Comparison of ENCODE assay signal across 22 cellular contexts in the genomic region with DNA sequence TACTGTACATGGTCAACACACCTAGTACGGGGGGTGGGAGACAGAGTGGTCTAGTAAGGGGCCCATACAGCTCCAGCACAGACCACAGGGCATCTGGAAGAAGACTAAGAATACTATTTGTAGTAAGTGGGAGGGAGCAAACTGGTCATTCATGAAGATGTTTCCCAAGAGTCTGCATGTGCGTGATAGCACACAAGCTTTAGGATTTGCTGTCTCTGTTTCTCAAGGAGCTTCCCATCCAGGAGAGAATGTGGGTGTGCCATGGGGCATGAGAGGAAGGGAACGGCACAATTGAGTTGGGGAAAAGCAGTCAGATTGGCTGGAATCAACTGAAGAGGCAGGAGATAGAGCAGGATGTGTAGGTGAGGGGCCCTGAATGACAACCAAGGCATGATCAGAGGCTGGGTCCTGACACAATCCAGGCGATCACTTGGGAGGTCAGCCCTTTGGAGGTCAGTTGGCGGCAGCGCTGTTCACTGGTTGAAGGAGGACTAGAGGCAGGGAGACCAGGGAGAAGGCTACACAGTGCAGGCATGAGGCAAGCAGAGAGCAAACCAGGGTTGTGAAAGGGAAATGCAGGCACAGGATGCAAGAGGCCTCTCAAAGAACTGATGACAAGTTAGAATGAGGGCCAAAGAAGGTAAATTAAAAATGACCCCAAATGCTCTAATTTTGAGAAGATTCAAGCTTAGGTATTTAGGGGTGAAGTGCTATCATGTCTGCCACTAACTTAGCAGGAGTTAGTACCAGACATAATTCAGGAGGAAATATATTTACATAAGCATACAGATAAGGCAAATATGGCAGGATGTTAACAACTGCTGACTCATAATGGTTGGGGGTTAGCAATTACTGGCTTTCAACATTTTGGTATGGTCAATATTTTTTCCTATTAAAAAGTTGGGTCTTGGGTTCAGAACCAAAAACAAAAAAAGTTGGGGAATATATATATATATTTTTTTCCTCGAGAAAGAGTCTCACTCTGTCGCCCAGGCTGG. TPM values are rescaled to one million over a fixed set of nuclear protein-coding genes. Genes with fewer than 3 reads are reported as not detected.
A peak's percentile ranks its signal among the peaks of the same experiment; 100 is the strongest.
DNase-seq lines count a peak whose midpoint lies in the region; ATAC-seq, FAIRE-seq and TF ChIP-seq lines count a peak whose summit lies in the region.
"Had no signal": no experiment of that assay in that cellular context is flagged by ENCODE, and none has a peak within 500 bp of the region (broad histone marks: within the 10 kb centered on the region; RNA-seq: fewer than 3 reads in every experiment).

No MANE protein-coding gene starts in this region.

- no peaks in the 10 kb centered on the region for H3K9me3 Mint-ChIP-seq in endodermal cell
- H3K9me3 Mint-ChIP-seq in stimulated activated effector memory CD8-positive, alpha-beta T cell treated with anti-CD3 and anti-CD28 coated beads, Interleukin-12 subunit alpha, Interleukin-12 subunit beta, amount 100 ng/mL, for 72 hours: no peaks in the 10 kb centered on the region
- H3K9me3 Mint-ChIP-seq: dendritic cell treated with granulocyte-macrophage colony-stimulating factor and Interleukin-4, amounts not matched to agents 40 ng/mL and 50 ng/mL, for 4 days; naive thymus-derived CD8-positive, alpha-beta T cell had no signal

- H3K4me1 ChIP-seq in HepG2 (ENCODE audit: insufficient read depth, low read length): peaks cover 82% of the 10 kb centered on the region
- peaks cover 0 to 12% (median 0%) of the 10 kb centered on the region in 4 donors for H3K4me1 ChIP-seq in right lobe of liver
- H3K4me1 ChIP-seq in OCI-LY1 (ENCODE audit: insufficient read depth, low read length, severe bottlenecking): peaks cover 64% of the 10 kb centered on the region
- H3K4me1 ChIP-seq in endodermal cell (ENCODE audit: control insufficient read depth, insufficient read depth, low read length): peaks cover 20% of the 10 kb centered on the region

- POLR2A ChIA-PET in HepG2 (lab: Yijun Ruan, JAX): interaction anchor here (1.0 kb wide), 1 partner anchor 57 kb away, joined by 3 read pairs; no protein-coding TSS in a partner anchor

- TF ChIP-seq RAD21 in HepG2 (CRISPR knock-in tag; IDR thresholded peaks at IDR 0.05): no peak

- H3K4me3 ChIP-seq in HepG2 (replicated peaks in 1 of 3; ENCODE audit: insufficient read depth in 1 of 3, low read depth in 2 of 3, low read length in 3 of 3): no peak overlapping the region
- H3K4me3 ChIP-seq in right lobe of liver: no peak overlapping the region
- no peak overlapping the region for H3K4me3 ChIP-seq in OCI-LY1 (ENCODE audit: low read depth, low read length, poor library complexity, severe bottlenecking)
- no peak overlapping the region for H3K4me3 ChIP-seq in endodermal cell (ENCODE audit: low read length)
- H3K4me3 ChIP-seq: stomach had no signal

- in situ Hi-C loops in HepG2 (cut with HindIII; ENCODE audit: extremely low pct_ligation_motif_present, low pct_unique_long_range_greater_than_20kb): no loop called here

- no TSS peak for BruUV-seq in HepG2 (replicated peaks; lab: Mats Ljungman, UMichigan)

- H3K79me2 ChIP-seq in HepG2 (ENCODE audit: insufficient read depth, low read length) (peaks cover 97% of the 10 kb centered on the region), OCI-LY1 (ENCODE audit: insufficient read depth, low read length) (no peaks in the 10 kb centered on the region)

- H3K27ac ChIP-seq in HepG2 (ENCODE audit: extremely low read length, insufficient read depth, low read length): no peak overlapping the region
- H3K27ac ChIP-seq in right lobe of liver: no peak overlapping the region
- H3K27ac ChIP-seq in OCI-LY1 (ENCODE audit: low read depth, low read length, poor library complexity, severe bottlenecking): peak overlapping the region; percentile 18
- H3K27ac ChIP-seq in endodermal cell (ENCODE audit: low read depth, low read length): no peak overlapping the region
- H3K27ac ChIP-seq: RWPE1, stomach had no signal

- peaks cover 2 to 11% of the 10 kb centered on the region in 2 experiments; a peak in 4 of 5 replicates for H3K36me3 ChIP-seq in HepG2 (replicated peaks in 1 of 2; ENCODE audit: control insufficient read depth in 1 of 2, insufficient read depth in 2 of 2, low read length in 2 of 2)
- no peaks in the 10 kb centered on the region for H3K36me3 ChIP-seq in right lobe of liver
- H3K36me3 ChIP-seq in OCI-LY1 (ENCODE audit: insufficient read depth, low read length): no peaks in the 10 kb centered on the region; the same call in 1 of the 2 replicates
- H3K36me3 ChIP-seq in endodermal cell (ENCODE audit: control insufficient read depth, insufficient read depth, low read length): no peaks in the 10 kb centered on the region
- H3K36me3 ChIP-seq: stomach had no signal

- H4K20me1 ChIP-seq in HepG2 (ENCODE audit: insufficient read depth, low read length) (peaks cover 81% of the 10 kb centered on the region), OCI-LY1 (ENCODE audit: insufficient read depth, low read length) (no peaks in the 10 kb centered on the region; the same call in 1 of the 2 replicates)

- H2AFZ ChIP-seq in HepG2 (ENCODE audit: low read length) (no peak overlapping the region), OCI-LY1 (ENCODE audit: low read length) (no peak overlapping the region)

- intact Hi-C loops in HepG2 (cut with micrococcal nuclease; ENCODE audit: unreplicated experiment) (no loop called here), right lobe of liver (cut with DNase I) (no loop called here)

- DNase-seq in HepG2 (ENCODE audit: low spot score) (no peak), right lobe of liver (no peak), endodermal cell (peak; percentile 62), DMS153 treated with DMSO at 0.1 percent for 48 hours (lab: John Stamatoyannopoulos, UW; ENCODE audit: unreplicated experiment) (no peak), NCI-H1694 treated with DMSO at 0.1 percent for 48 hours (lab: John Stamatoyannopoulos, UW) (no peak)
- no peak for DNase-seq in stimulated activated effector memory CD8-positive, alpha-beta T cell treated with anti-CD3 and anti-CD28 coated beads, Interleukin-12 subunit alpha, Interleukin-12 subunit beta, amount 100 ng/mL, for 72 hours (ENCODE audit: low spot score in 2 of 2)
- DNase-seq: amygdala; HCEC 1CT; naive thymus-derived CD8-positive, alpha-beta T cell; NCI-H146; NCI-H524; right cardiac atrium; stomach; T1000 had no signal

- H3K4me1 Mint-ChIP-seq in endodermal cell: peaks cover 72% of the 10 kb centered on the region
- peaks cover 86% of the 10 kb centered on the region for H3K4me1 Mint-ChIP-seq in stimulated activated effector memory CD8-positive, alpha-beta T cell treated with anti-CD3 and anti-CD28 coated beads, Interleukin-12 subunit alpha, Interleukin-12 subunit beta, amount 100 ng/mL, for 72 hours

- TF ChIP-seq CTCF in HepG2 (CRISPR knock-in tag; IDR thresholded peaks at IDR 0.05): no peak
- TF ChIP-seq CTCF in right lobe of liver (IDR thresholded peaks at IDR 0.05): no peak
- TF ChIP-seq CTCF in OCI-LY1 (IDR thresholded peaks at IDR 0.05; ENCODE audit: low read length): no peak
- TF ChIP-seq CTCF in endodermal cell (conservative IDR thresholded peaks at IDR 0.05): no peak

- H3K36me3 Mint-ChIP-seq in endodermal cell (ENCODE audit: low read depth): peaks cover 2% of the 10 kb centered on the region
- no peaks in the 10 kb centered on the region for H3K36me3 Mint-ChIP-seq in stimulated activated effector memory CD8-positive, alpha-beta T cell treated with anti-CD3 and anti-CD28 coated beads, Interleukin-12 subunit alpha, Interleukin-12 subunit beta, amount 100 ng/mL, for 72 hours

- 97% methylated on average over 8 of the region's 8 CpGs for WGBS in HepG2 (ENCODE audit: low lambda C conversion rate)
- 92% methylated on average over 8 of the region's 8 CpGs for WGBS in right lobe of liver (ENCODE audit: insufficient coverage, low coverage, low lambda C conversion rate, missing lambda C conversion rate)
- WGBS in endodermal cell (ENCODE audit: insufficient coverage in 1 of 2, insufficient read length in 1 of 2), 2 experiments: 93 to 94% methylated on average over 6 to 8 of the region's 8 CpGs

- peak overlapping the region; percentile 45 for H3K27ac Mint-ChIP-seq in endodermal cell
- peak overlapping the region; percentile 80 for H3K27ac Mint-ChIP-seq in stimulated activated effector memory CD8-positive, alpha-beta T cell treated with anti-CD3 and anti-CD28 coated beads, Interleukin-12 subunit alpha, Interleukin-12 subunit beta, amount 100 ng/mL, for 72 hours
- H3K27ac Mint-ChIP-seq: dendritic cell treated with granulocyte-macrophage colony-stimulating factor and Interleukin-4, amounts not matched to agents 40 ng/mL and 50 ng/mL, for 4 days had no signal

- ATAC-seq in HepG2 (no peak), right lobe of liver (no peak), HG03432 (IDR thresholded peaks at IDR 0.05; ENCODE audit: unreplicated experiment) (no peak)
- ATAC-seq in stimulated activated effector memory CD8-positive, alpha-beta T cell treated with anti-CD3 and anti-CD28 coated beads, Interleukin-12 subunit alpha, Interleukin-12 subunit beta, amount 100 ng/mL, for 72 hours: no peak
- ATAC-seq: naive thymus-derived CD8-positive, alpha-beta T cell; right cardiac atrium had no signal

- no peaks in the 10 kb centered on the region for H3K27me3 ChIP-seq in HepG2 (ENCODE audit: control insufficient read depth in 1 of 2, insufficient read depth in 2 of 2, low read length in 2 of 2)
- H3K27me3 ChIP-seq in right lobe of liver: no peaks in the 10 kb centered on the region
- H3K27me3 ChIP-seq in OCI-LY1 (ENCODE audit: insufficient read depth, low read length): peaks cover 11% of the 10 kb centered on the region
- H3K27me3 ChIP-seq in endodermal cell (ENCODE audit: control insufficient read depth, insufficient read depth, low read length, poor library complexity, severe bottlenecking): no peaks in the 10 kb centered on the region
- H3K27me3 ChIP-seq: stomach had no signal

- no peaks in the 10 kb centered on the region for H3K9me2 ChIP-seq in OCI-LY1 (ENCODE audit: low read depth, low read length)

- FAIRE-seq in HepG2 (lab: Jason Lieb, UNC): no peak
- FAIRE-seq: frontal cortex had no signal

- H3K4me3 Mint-ChIP-seq in endodermal cell: no peak overlapping the region
- H3K4me3 Mint-ChIP-seq in stimulated activated effector memory CD8-positive, alpha-beta T cell treated with anti-CD3 and anti-CD28 coated beads, Interleukin-12 subunit alpha, Interleukin-12 subunit beta, amount 100 ng/mL, for 72 hours: no peak overlapping the region
- H3K4me3 Mint-ChIP-seq: dendritic cell treated with granulocyte-macrophage colony-stimulating factor and Interleukin-4, amounts not matched to agents 40 ng/mL and 50 ng/mL, for 4 days had no signal

- no peak overlapping the region for H3K9ac ChIP-seq in HepG2 (ENCODE audit: insufficient read depth, low read depth, low read length)
- no peak overlapping the region for H3K9ac ChIP-seq in OCI-LY1 (ENCODE audit: low read length)
- H3K9ac ChIP-seq in endodermal cell (ENCODE audit: extremely low read depth, low read length, poor library complexity, severe bottlenecking): no peak overlapping the region

- no peaks in the 10 kb centered on the region for H3F3A ChIP-seq in OCI-LY1 (ENCODE audit: insufficient read depth, low read length)

- no peak for TF ChIP-seq POLR2A in HepG2 (IDR thresholded peaks at IDR 0.05; ENCODE audit: insufficient read depth in 1 of 2, low read depth in 2 of 2, low read length in 2 of 2)
- no peak for TF ChIP-seq POLR2A in right lobe of liver (IDR thresholded peaks at IDR 0.05)

- H3K27me3 Mint-ChIP-seq in endodermal cell (ENCODE audit: insufficient read depth): no peaks in the 10 kb centered on the region
- H3K27me3 Mint-ChIP-seq: dendritic cell treated with granulocyte-macrophage colony-stimulating factor and Interleukin-4, amounts not matched to agents 40 ng/mL and 50 ng/mL, for 4 days; naive thymus-derived CD8-positive, alpha-beta T cell had no signal

- no peak overlapping the region for H3K4me2 ChIP-seq in HepG2 (ENCODE audit: low read depth, low read length)
- H3K4me2 ChIP-seq in OCI-LY1 (ENCODE audit: low read length): peak overlapping the region; percentile 7; the same call in 1 of the 2 replicates

- no peaks in the 10 kb centered on the region for H3K9me3 ChIP-seq in HepG2 (ENCODE audit: low read length)
- no peaks in the 10 kb centered on the region for H3K9me3 ChIP-seq in right lobe of liver
- H3K9me3 ChIP-seq in OCI-LY1 (ENCODE audit: low read length): no peaks in the 10 kb centered on the region
- H3K9me3 ChIP-seq in endodermal cell (ENCODE audit: control insufficient read depth, low read length): no peaks in the 10 kb centered on the region
- H3K9me3 ChIP-seq: stomach had no signal

- TF ChIP-seq EP300 in HepG2 (IDR thresholded peaks at IDR 0.05; ENCODE audit: low read depth in 2 of 2, low read length in 2 of 2): no peak
- no peak for TF ChIP-seq EP300 in HepG2 (CRISPR knock-in tag; IDR thresholded peaks at IDR 0.05; ENCODE audit: borderline replicate concordance)

- CTCF ChIA-PET in HepG2 (lab: Yijun Ruan, JAX; ENCODE audit: low intra/inter-chr PET ratio, low total read pairs): no interaction called here

RNA-seq across cellular contexts. Expression of a gene that starts 10.3 kb away (rescaled TPM):
- 21.5 and 22.3 TPM in 2 replicates for total RNA-seq in HepG2 (2016; rRNA removed; fragmentation: Illumina TruSeq; extraction: Trizol)
- total RNA-seq in HepG2 (2016; cell fraction: cytosol; rRNA removed; fragmentation: Illumina TruSeq; extraction: Trizol; ENCODE audit: low read depth): 2.7 and 3.0 TPM in 2 replicates
- total RNA-seq in HepG2 (2016; cell fraction: insoluble cytoplasmic fraction; rRNA removed; fragmentation: Illumina TruSeq; extraction: Trizol): 22.1 and 22.5 TPM in 2 replicates
- total RNA-seq in HepG2 (2016; cell fraction: membrane; rRNA removed; fragmentation: Illumina TruSeq; extraction: Trizol): 7.2 and 8.1 TPM in 2 replicates
- 23.0 and 27.1 TPM in 2 replicates for total RNA-seq in HepG2 (2016; cell fraction: nucleus; rRNA removed; fragmentation: Illumina TruSeq; extraction: Trizol)
- 23.5 and 30.4 TPM in 2 replicates for polyA plus RNA-seq in HepG2 (2011; rRNA removed)
- 11.6 and 11.8 TPM in 2 replicates for polyA plus RNA-seq in HepG2 (2011; cell fraction: cytosol; rRNA removed)
- 87.2 and 93.5 TPM in 2 replicates for polyA plus RNA-seq in HepG2 (2011; cell fraction: nucleus; rRNA removed)
- 28.0 and 29.8 TPM in 2 replicates for polyA plus RNA-seq in HepG2 (2012)
- 0.86 and 0.95 TPM in 2 replicates for polyA plus RNA-seq in HepG2 (2016; cell fraction: cytosol; fragmentation: Illumina TruSeq; extraction: Trizol; ENCODE audit: low read depth)
- polyA plus RNA-seq in HepG2 (2016; cell fraction: insoluble cytoplasmic fraction; fragmentation: Illumina TruSeq; extraction: Trizol; ENCODE audit: low read depth): 15.3 and 21.2 TPM in 2 replicates
- polyA plus RNA-seq in HepG2 (2016; cell fraction: membrane; fragmentation: Illumina TruSeq; extraction: Trizol; ENCODE audit: low read depth): 2.1 and 3.0 TPM in 2 replicates
- 66.1 and 73.3 TPM in 2 replicates for polyA plus RNA-seq in HepG2 (2016; cell fraction: nucleus; fragmentation: Illumina TruSeq; extraction: Trizol; ENCODE audit: insufficient read depth, low read depth)
- 39.5 and 89.3 TPM in 2 replicates for polyA minus RNA-seq in HepG2 (2011; rRNA and poly(A)+ RNA removed; ENCODE audit: low replicate concordance)
- polyA minus RNA-seq in HepG2 (2011; cell fraction: cytosol; rRNA and poly(A)+ RNA removed): 31.1 and 31.4 TPM in 2 replicates
- 27.4 and 30.3 TPM in 2 replicates for polyA minus RNA-seq in HepG2 (2011; cell fraction: nucleus; rRNA and poly(A)+ RNA removed)
- 10 to 100 TPM in 5 of 6 experiments, 1 to 10 TPM in 1; 10.0 to 12.9 (median 12.0) TPM for total RNA-seq in right lobe of liver
- total RNA-seq in endodermal cell: 10 to 100 TPM; 45.4 to 46.5 TPM
- 41.5 TPM for polyA plus RNA-seq in endodermal cell (2013, experiment 1 of 2)
- polyA plus RNA-seq in endodermal cell (2013, experiment 2 of 2): 38.4 TPM

RNA-seq across cellular contexts. Expression of a gene that starts 24.8 kb away (rescaled TPM):
- total RNA-seq in HepG2 (2016; rRNA removed; fragmentation: Illumina TruSeq; extraction: Trizol) (not detected in 2 replicates), right lobe of liver (not detected), endodermal cell (not detected)
- total RNA-seq in HepG2 (2016; cell fraction: cytosol; rRNA removed; fragmentation: Illumina TruSeq; extraction: Trizol; ENCODE audit: low read depth): not detected in 2 replicates
- not detected in 2 replicates for total RNA-seq in HepG2 (2016; cell fraction: insoluble cytoplasmic fraction; rRNA removed; fragmentation: Illumina TruSeq; extraction: Trizol)
- total RNA-seq in HepG2 (2016; cell fraction: membrane; rRNA removed; fragmentation: Illumina TruSeq; extraction: Trizol): not detected in 2 replicates
- total RNA-seq in HepG2 (2016; cell fraction: nucleus; rRNA removed; fragmentation: Illumina TruSeq; extraction: Trizol): not detected in 2 replicates
- 0.03 and 0.07 TPM in 2 replicates for polyA plus RNA-seq in HepG2 (2011; rRNA removed)
- polyA plus RNA-seq in HepG2 (2011; cell fraction: cytosol; rRNA removed): not detected in 2 replicates
- 0.23 and 0.42 TPM in 2 replicates for polyA plus RNA-seq in HepG2 (2011; cell fraction: nucleus; rRNA removed)
- 0.31 TPM in 1 of 2 replicates, not detected in the other for polyA plus RNA-seq in HepG2 (2012)
- not detected in 2 replicates for polyA plus RNA-seq in HepG2 (2016; cell fraction: cytosol; fragmentation: Illumina TruSeq; extraction: Trizol; ENCODE audit: low read depth)
- not detected in 2 replicates for polyA plus RNA-seq in HepG2 (2016; cell fraction: insoluble cytoplasmic fraction; fragmentation: Illumina TruSeq; extraction: Trizol; ENCODE audit: low read depth)
- polyA plus RNA-seq in HepG2 (2016; cell fraction: membrane; fragmentation: Illumina TruSeq; extraction: Trizol; ENCODE audit: low read depth): not detected in 2 replicates
- polyA plus RNA-seq in HepG2 (2016; cell fraction: nucleus; fragmentation: Illumina TruSeq; extraction: Trizol; ENCODE audit: insufficient read depth, low read depth): not detected in 2 replicates
- not detected in 2 replicates for polyA minus RNA-seq in HepG2 (2011; rRNA and poly(A)+ RNA removed; ENCODE audit: low replicate concordance)
- not detected in 2 replicates for polyA minus RNA-seq in HepG2 (2011; cell fraction: cytosol; rRNA and poly(A)+ RNA removed)
- polyA minus RNA-seq in HepG2 (2011; cell fraction: nucleus; rRNA and poly(A)+ RNA removed): not detected in 2 replicates
- polyA plus RNA-seq in endodermal cell (2013, experiment 1 of 2): not detected
- 0.29 TPM for polyA plus RNA-seq in endodermal cell (2013, experiment 2 of 2)
- total RNA-seq: frontal cortex; G401; kidney epithelial cell; naive thymus-derived CD8-positive, alpha-beta T cell; right cardiac atrium; stomach had no signal
- polyA plus RNA-seq: BJ; naive thymus-derived CD8-positive, alpha-beta T cell; right cardiac atrium had no signal

RNA-seq across cellular contexts. Expression of a gene that starts 58.2 kb away (rescaled TPM):
- total RNA-seq in HepG2 (2016; rRNA removed; fragmentation: Illumina TruSeq; extraction: Trizol) (111 and 160 TPM in 2 replicates), right lobe of liver (1 to 10 TPM in 4 of 6 experiments, under 1 TPM in 2; 0.35 to 2.6 (median 1.5) TPM), endodermal cell (1 to 10 TPM; 1.5 to 1.8 TPM)
- 48.7 and 63.1 TPM in 2 replicates for total RNA-seq in HepG2 (2016; cell fraction: cytosol; rRNA removed; fragmentation: Illumina TruSeq; extraction: Trizol; ENCODE audit: low read depth)
- 101 and 161 TPM in 2 replicates for total RNA-seq in HepG2 (2016; cell fraction: insoluble cytoplasmic fraction; rRNA removed; fragmentation: Illumina TruSeq; extraction: Trizol)
- total RNA-seq in HepG2 (2016; cell fraction: membrane; rRNA removed; fragmentation: Illumina TruSeq; extraction: Trizol): 105 and 128 TPM in 2 replicates
- 124 and 150 TPM in 2 replicates for total RNA-seq in HepG2 (2016; cell fraction: nucleus; rRNA removed; fragmentation: Illumina TruSeq; extraction: Trizol)
- polyA plus RNA-seq in HepG2 (2011; rRNA removed): 129 and 137 TPM in 2 replicates
- 113 and 185 TPM in 2 replicates for polyA plus RNA-seq in HepG2 (2011; cell fraction: cytosol; rRNA removed)
- polyA plus RNA-seq in HepG2 (2011; cell fraction: nucleus; rRNA removed): 814 and 941 TPM in 2 replicates
- 59.0 and 123 TPM in 2 replicates for polyA plus RNA-seq in HepG2 (2012)
- polyA plus RNA-seq in HepG2 (2016; cell fraction: cytosol; fragmentation: Illumina TruSeq; extraction: Trizol; ENCODE audit: low read depth): 41.1 and 53.2 TPM in 2 replicates
- polyA plus RNA-seq in HepG2 (2016; cell fraction: insoluble cytoplasmic fraction; fragmentation: Illumina TruSeq; extraction: Trizol; ENCODE audit: low read depth): 89.1 and 103 TPM in 2 replicates
- polyA plus RNA-seq in HepG2 (2016; cell fraction: membrane; fragmentation: Illumina TruSeq; extraction: Trizol; ENCODE audit: low read depth): 74.4 and 85.2 TPM in 2 replicates
- 289 and 305 TPM in 2 replicates for polyA plus RNA-seq in HepG2 (2016; cell fraction: nucleus; fragmentation: Illumina TruSeq; extraction: Trizol; ENCODE audit: insufficient read depth, low read depth)
- 11.2 and 115 TPM in 2 replicates for polyA minus RNA-seq in HepG2 (2011; rRNA and poly(A)+ RNA removed; ENCODE audit: low replicate concordance)
- 29.9 and 32.1 TPM in 2 replicates for polyA minus RNA-seq in HepG2 (2011; cell fraction: cytosol; rRNA and poly(A)+ RNA removed)
- polyA minus RNA-seq in HepG2 (2011; cell fraction: nucleus; rRNA and poly(A)+ RNA removed): 63.9 and 90.6 TPM in 2 replicates
- 8.0 TPM for polyA plus RNA-seq in endodermal cell (2013, experiment 1 of 2)
- 6.2 TPM for polyA plus RNA-seq in endodermal cell (2013, experiment 2 of 2)

RNA-seq across cellular contexts. Expression of a gene that starts 58.6 kb away (rescaled TPM):
- total RNA-seq in HepG2 (2016; rRNA removed; fragmentation: Illumina TruSeq; extraction: Trizol) (4.2 and 7.8 TPM in 2 replicates), right lobe of liver (10 to 100 TPM in 3 of 6 experiments, 1 to 10 TPM in 3; 7.1 to 18.6 (median 11.0) TPM), endodermal cell (10 to 100 TPM; 28.5 to 31.1 TPM)
- 3.3 and 3.4 TPM in 2 replicates for total RNA-seq in HepG2 (2016; cell fraction: cytosol; rRNA removed; fragmentation: Illumina TruSeq; extraction: Trizol; ENCODE audit: low read depth)
- 2.8 and 8.6 TPM in 2 replicates for total RNA-seq in HepG2 (2016; cell fraction: insoluble cytoplasmic fraction; rRNA removed; fragmentation: Illumina TruSeq; extraction: Trizol)
- 3.2 and 3.5 TPM in 2 replicates for total RNA-seq in HepG2 (2016; cell fraction: membrane; rRNA removed; fragmentation: Illumina TruSeq; extraction: Trizol)
- 10.0 and 14.7 TPM in 2 replicates for total RNA-seq in HepG2 (2016; cell fraction: nucleus; rRNA removed; fragmentation: Illumina TruSeq; extraction: Trizol)
- polyA plus RNA-seq in HepG2 (2011; rRNA removed): 24.2 and 27.6 TPM in 2 replicates
- polyA plus RNA-seq in HepG2 (2011; cell fraction: cytosol; rRNA removed): 9.7 and 15.2 TPM in 2 replicates
- 96.1 and 124 TPM in 2 replicates for polyA plus RNA-seq in HepG2 (2011; cell fraction: nucleus; rRNA removed)
- polyA plus RNA-seq in HepG2 (2012): 17.9 and 27.7 TPM in 2 replicates
- polyA plus RNA-seq in HepG2 (2016; cell fraction: cytosol; fragmentation: Illumina TruSeq; extraction: Trizol; ENCODE audit: low read depth): 1.2 and 1.5 TPM in 2 replicates
- polyA plus RNA-seq in HepG2 (2016; cell fraction: insoluble cytoplasmic fraction; fragmentation: Illumina TruSeq; extraction: Trizol; ENCODE audit: low read depth): 3.8 and 4.6 TPM in 2 replicates
- polyA plus RNA-seq in HepG2 (2016; cell fraction: membrane; fragmentation: Illumina TruSeq; extraction: Trizol; ENCODE audit: low read depth): 2.0 and 3.1 TPM in 2 replicates
- polyA plus RNA-seq in HepG2 (2016; cell fraction: nucleus; fragmentation: Illumina TruSeq; extraction: Trizol; ENCODE audit: insufficient read depth, low read depth): 23.9 and 27.3 TPM in 2 replicates
- 8.1 and 40.4 TPM in 2 replicates for polyA minus RNA-seq in HepG2 (2011; rRNA and poly(A)+ RNA removed; ENCODE audit: low replicate concordance)
- polyA minus RNA-seq in HepG2 (2011; cell fraction: cytosol; rRNA and poly(A)+ RNA removed): 12.8 and 13.5 TPM in 2 replicates
- polyA minus RNA-seq in HepG2 (2011; cell fraction: nucleus; rRNA and poly(A)+ RNA removed): 26.5 and 30.6 TPM in 2 replicates
- 6.1 TPM for polyA plus RNA-seq in endodermal cell (2013, experiment 1 of 2)
- polyA plus RNA-seq in endodermal cell (2013, experiment 2 of 2): 6.0 TPM

Comparison
In these comparisons a context has a peak if more than half of its experiments do, and no peak if none do; other contexts are left out.
1. RNA of a gene that starts 58.2 kb away (total RNA-seq): 48.7 to 161 TPM in HepG2; 0.35 to 2.6 TPM in right lobe of liver and 1.5 to 1.8 TPM in endodermal cell; every median in the first group is over 10 times any median in the second.